In genomic region chr15:69860921-69861320, GRCh38 we compare ENCODE assay signal across 19 cellular contexts.
"Had no signal": no experiment of that assay in that cellular context is flagged by ENCODE, and none has a peak within 500 bp of the region (broad histone marks: within the 10 kb centered on the region; RNA-seq: fewer than 3 reads in every experiment).

No MANE protein-coding gene starts in this region.

- H3K9me3 ChIP-seq: body of pancreas, left lung, thyroid gland had no signal

- H3K27me3 ChIP-seq: body of pancreas, cardiac muscle cell, left lung, thyroid gland had no signal

- H3K4me3 Mint-ChIP-seq: activated CD4-positive, alpha-beta memory T cell treated with anti-CD3 and anti-CD28 coated beads, Interleukin-2, amount 10 ng/mL, durations not matched to agents 7 days and 5 days; activated naive CD4-positive, alpha-beta T cell treated with anti-CD3 and anti-CD28 coated beads, Interleukin-2, amount 10 ng/mL, durations not matched to agents 7 days and 5 days; activated naive CD8-positive, alpha-beta T cell treated with anti-CD3 and anti-CD28 coated beads, Interleukin-2, amount 50 U/mL, for 24 hours; activated T-cell treated with anti-CD3 and anti-CD28 coated beads, Interleukin-2, amount 50 U/mL, for 72 hours; neural crest cell had no signal

- DNase-seq: activated CD4-positive, alpha-beta memory T cell treated with anti-CD3 and anti-CD28 coated beads, Interleukin-2, amount 10 ng/mL, durations not matched to agents 7 days and 5 days; activated CD4-positive, alpha-beta T cell treated with anti-CD3 and anti-CD28 coated beads for 48 hours; activated effector memory CD4-positive, alpha-beta T cell treated with Interleukin-2 at 50 U/mL for 16 hours; activated naive CD4-positive, alpha-beta T cell treated with anti-CD3 and anti-CD28 coated beads, Interleukin-2, amount 10 ng/mL, durations not matched to agents 7 days and 5 days; activated naive CD8-positive, alpha-beta T cell treated with anti-CD3 and anti-CD28 coated beads, Interleukin-2, amount 50 U/mL, for 24 hours; activated T-cell treated with anti-CD3 and anti-CD28 coated beads, Interleukin-2, amount 50 U/mL, for 72 hours; anterior cingulate cortex; body of pancreas; cortex of kidney; left lung; midbrain; stimulated activated CD4-positive, alpha-beta T cell treated with anti-CD3 and anti-CD28 coated beads, Interleukin-12 subunit alpha, Interleukin-12 subunit beta, amount 100 ng/mL, for 4 hours; stimulated activated CD4-positive, alpha-beta T cell treated with anti-CD3 and anti-CD28 coated beads, Interleukin-4, amount 100 ng/mL, for 4 hours; stimulated activated naive CD8-positive, alpha-beta T cell treated with anti-CD3 and anti-CD28 coated beads, Interleukin-15, Interleukin-2, amounts not matched to agents 100 U/mL and 50 U/mL, for 24 hours; thyroid gland had no signal

- H3K4me1 ChIP-seq: body of pancreas, left lung, thyroid gland had no signal

- H3K9me3 Mint-ChIP-seq: activated CD4-positive, alpha-beta memory T cell treated with anti-CD3 and anti-CD28 coated beads, Interleukin-2, amount 10 ng/mL, durations not matched to agents 7 days and 5 days; activated naive CD8-positive, alpha-beta T cell treated with anti-CD3 and anti-CD28 coated beads, Interleukin-2, amount 50 U/mL, for 24 hours; neural crest cell had no signal

- H3K27me3 Mint-ChIP-seq: activated CD4-positive, alpha-beta memory T cell treated with anti-CD3 and anti-CD28 coated beads, Interleukin-2, amount 10 ng/mL, durations not matched to agents 7 days and 5 days had no signal

- H3K36me3 ChIP-seq: cardiac muscle cell, left lung, thyroid gland had no signal

- H3K27ac Mint-ChIP-seq: activated CD4-positive, alpha-beta memory T cell treated with anti-CD3 and anti-CD28 coated beads, Interleukin-2, amount 10 ng/mL, durations not matched to agents 7 days and 5 days; activated naive CD4-positive, alpha-beta T cell treated with anti-CD3 and anti-CD28 coated beads, Interleukin-2, amount 10 ng/mL, durations not matched to agents 7 days and 5 days; activated T-cell treated with anti-CD3 and anti-CD28 coated beads, Interleukin-2, amount 50 U/mL, for 72 hours; progenitor cell of endocrine pancreas had no signal

- H3K4me1 Mint-ChIP-seq: activated CD4-positive, alpha-beta memory T cell treated with anti-CD3 and anti-CD28 coated beads, Interleukin-2, amount 10 ng/mL, durations not matched to agents 7 days and 5 days had no signal

- H3K36me3 Mint-ChIP-seq: activated naive CD4-positive, alpha-beta T cell treated with anti-CD3 and anti-CD28 coated beads, Interleukin-2, amount 10 ng/mL, durations not matched to agents 7 days and 5 days had no signal

- H3K27ac ChIP-seq: body of pancreas, cardiac muscle cell, left lung, thyroid gland had no signal

- H3K4me3 ChIP-seq: body of pancreas, cardiac muscle cell, left lung, lung, thyroid gland had no signal
